Comparison of ENCODE assay signal across 8 cellular contexts in the genomic region with DNA sequence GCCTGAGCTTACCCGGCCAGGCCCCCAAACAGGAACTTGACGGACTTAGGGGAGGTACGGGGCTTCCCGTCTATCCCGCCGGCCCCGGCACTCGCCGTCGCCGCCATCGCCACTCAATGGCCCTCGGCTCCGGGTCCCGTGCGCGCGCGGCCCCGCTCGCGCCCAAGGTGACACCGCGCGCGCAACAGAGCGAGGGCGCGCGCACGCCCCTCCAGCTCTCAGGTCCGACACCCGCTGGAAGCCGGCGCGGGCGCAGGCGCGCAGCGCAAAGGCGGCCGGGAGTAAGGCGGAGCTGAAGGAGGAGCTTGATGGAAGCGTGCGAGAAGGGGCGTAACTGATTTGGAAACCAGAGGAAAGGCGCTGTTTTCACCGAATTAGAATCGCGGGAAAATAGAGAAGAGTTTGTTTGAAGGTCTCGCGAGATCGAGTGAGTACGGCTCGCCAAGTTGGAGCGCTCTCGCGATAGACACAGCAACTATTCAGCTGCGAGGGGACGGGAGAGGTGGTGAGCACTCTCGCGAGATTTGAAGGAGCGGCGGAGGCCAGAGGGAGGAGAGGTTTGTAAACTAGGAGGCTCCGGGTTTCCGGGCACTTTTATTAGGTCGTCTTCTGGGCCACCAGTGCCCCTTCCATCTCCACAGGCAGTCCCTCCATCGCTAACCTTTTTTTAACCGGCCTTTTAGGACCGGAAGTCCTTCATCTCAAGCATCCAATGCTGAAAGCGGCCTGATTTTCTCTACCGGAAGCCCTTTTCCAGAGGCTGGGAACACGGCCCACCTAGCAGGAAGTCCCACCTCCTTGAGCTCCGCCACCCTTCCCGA. TPM values are rescaled to one million over a fixed set of nuclear protein-coding genes. Genes with fewer than 3 reads are reported as not detected.
DNase-seq lines count a peak whose midpoint lies in the region; ATAC-seq and TF ChIP-seq lines count a peak whose summit lies in the region.

A gene (plus strand): TSS at position 465 of the 821 bp plus-strand sequence. CDS start 642 bp downstream, outside the sequence.
A gene with protein sequence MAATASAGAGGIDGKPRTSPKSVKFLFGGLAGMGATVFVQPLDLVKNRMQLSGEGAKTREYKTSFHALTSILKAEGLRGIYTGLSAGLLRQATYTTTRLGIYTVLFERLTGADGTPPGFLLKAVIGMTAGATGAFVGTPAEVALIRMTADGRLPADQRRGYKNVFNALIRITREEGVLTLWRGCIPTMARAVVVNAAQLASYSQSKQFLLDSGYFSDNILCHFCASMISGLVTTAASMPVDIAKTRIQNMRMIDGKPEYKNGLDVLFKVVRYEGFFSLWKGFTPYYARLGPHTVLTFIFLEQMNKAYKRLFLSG (minus strand): TSS at position 243 of the 821 bp plus-strand sequence. CDS start 136 bp downstream, at position 107.

- H3K4me1 Mint-ChIP-seq in T-helper 17 cell, result peaks cover 53% of the 10 kb centered on the region

- H3K27me3 Mint-ChIP-seq in T-helper 17 cell, result no peaks in the 10 kb centered on the region

- H3K4me3 Mint-ChIP-seq in T-helper 17 cell, result peak within 1 kb of the TSS; percentile 99

- DNase-seq in NCI-H1694 treated with DMSO at 0.1 percent for 48 hours (lab: John Stamatoyannopoulos, UW), result peak; percentile 99
- peak; percentile 88 to 95 (median 92) for DNase-seq in T-helper 17 cell
- peak; percentile 83 to 99 (median 95) for DNase-seq in amygdala (lab: John Stamatoyannopoulos, UW)
- peak; percentile 96 for DNase-seq in left cardiac atrium
- peak; percentile 99 for DNase-seq in posterior vena cava (ENCODE audit: low spot score)
- DNase-seq in upper lobe of right lung, result peak; percentile 97

- intact Hi-C loops in left cardiac atrium (cut with DNase I) (no loop called here), posterior vena cava (cut with DNase I) (no loop called here), upper lobe of right lung (cut with DNase I) (no loop called here)

- no peak for TF ChIP-seq CTCF in upper lobe of right lung (IDR thresholded peaks at IDR 0.05)

- H3K4me3 ChIP-seq in upper lobe of right lung, result peak within 1 kb of the TSS; percentile 98

- ATAC-seq in HG02885 (IDR thresholded peaks at IDR 0.05; ENCODE audit: poor library complexity, unreplicated experiment) (peak; percentile 81), T-helper 17 cell (peak; percentile 87), left cardiac atrium (peak; percentile 93 to 94), upper lobe of right lung (peak; percentile 95)

- peak within 1 kb of the TSS; percentile 91 for H3K27ac ChIP-seq in upper lobe of right lung

- H3K36me3 ChIP-seq in upper lobe of right lung, result peaks cover 44% of the 10 kb centered on the region

- H3K9me3 ChIP-seq in T-helper 17 cell (ENCODE audit: control insufficient read depth, low read length, poor library complexity, severe bottlenecking) (no peaks in the 10 kb centered on the region), upper lobe of right lung (no peaks in the 10 kb centered on the region)

- H3K36me3 Mint-ChIP-seq in T-helper 17 cell (ENCODE audit: low read depth), result peaks cover 14% of the 10 kb centered on the region

- peaks cover 50% of the 10 kb centered on the region for H3K4me1 ChIP-seq in upper lobe of right lung

- peak within 1 kb of the TSS; percentile 97 for H3K27ac Mint-ChIP-seq in T-helper 17 cell

- H3K27me3 ChIP-seq in upper lobe of right lung, result no peaks in the 10 kb centered on the region

- TF ChIP-seq POLR2A in GM15510 (IDR thresholded peaks at IDR 0.05; ENCODE audit: borderline replicate concordance, extremely low read depth, insufficient read length), result peak; percentile 97

RNA-seq across cellular contexts. Expression of the first gene that starts in this region (rescaled TPM):
- total RNA-seq in T-helper 17 cell, result 10 to 100 TPM; 95.5 to 99.0 TPM
- total RNA-seq in left cardiac atrium, result 10 to 100 TPM; 76.2 to 95.6 TPM
- total RNA-seq in posterior vena cava, result 10 to 100 TPM; 62.7 to 77.3 TPM
- 92.9 TPM for total RNA-seq in upper lobe of right lung

RNA-seq across cellular contexts. Expression of the second gene that starts in this region (rescaled TPM):
- total RNA-seq in T-helper 17 cell (10 to 100 TPM; 26.2 to 26.4 TPM), left cardiac atrium (100 to 1,000 TPM; 166 to 175 TPM), posterior vena cava (10 to 100 TPM; 33.0 to 43.7 TPM), upper lobe of right lung (55.0 TPM)

Comparison
In these comparisons a context has a peak if more than half of its experiments do, and no peak if none do; other contexts are left out.
1. Peak in every context shown above with its lines: DNase-seq, ATAC-seq, H3K4me3 ChIP-seq and H3K27ac ChIP-seq.